In the genomic region with DNA sequence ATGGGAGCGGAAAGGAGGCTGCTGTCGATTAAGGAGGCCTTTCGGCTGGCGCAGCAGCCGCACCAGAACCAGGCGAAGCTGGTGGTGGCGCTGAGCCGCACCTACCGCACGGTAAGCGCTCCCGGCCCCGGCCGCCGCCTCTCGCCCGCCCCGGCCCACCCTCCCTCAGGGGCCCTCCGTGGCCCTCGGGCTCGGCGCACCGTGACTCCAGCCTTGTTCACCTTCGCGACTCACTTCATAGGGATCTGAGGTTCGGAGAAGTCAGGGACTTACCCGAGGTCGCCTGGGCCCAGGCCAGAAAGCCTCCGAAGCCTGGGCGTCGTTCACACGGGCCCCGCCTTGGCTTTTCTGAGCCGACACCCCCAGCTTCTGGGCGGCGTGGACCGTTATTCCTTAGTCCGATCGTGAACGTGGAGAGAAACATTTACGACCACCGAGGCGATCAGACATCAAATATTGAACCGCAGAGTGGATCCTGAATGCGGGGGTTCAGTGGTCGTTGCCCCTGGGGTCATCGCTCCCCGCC, we compare ENCODE assay signal across 1 cellular context.
TF ChIP-seq lines count a peak whose summit lies in the region.

No MANE protein-coding gene starts in this region.

TF ChIP-seq in HepG2, 621 proteins besides CTCF, POLR2A, EP300 and RAD21 (continued from another document and continues in another):
- no peak for TF ChIP-seq ZNF407 (CRISPR knock-in tag; IDR thresholded peaks at IDR 0.05; ENCODE audit: not compliant biosample characterization)
- no peak for TF ChIP-seq PCBP1 (IDR thresholded peaks at IDR 0.05; ENCODE audit: borderline replicate concordance, low read depth, low read length)
- TF ChIP-seq TFDP2 (CRISPR knock-in tag; IDR thresholded peaks at IDR 0.05): no peak
- TF ChIP-seq U2AF1 (optimal IDR thresholded peaks at IDR 0.05; ENCODE audit: low read depth, low read length): no peak
- 0 out of 2 replicates have a peak, but pooled peaks have one; percentile 2 for TF ChIP-seq ZNF766 (CRISPR knock-in tag; IDR thresholded peaks at IDR 0.05; ENCODE audit: borderline replicate concordance)
- TF ChIP-seq NFE2 (CRISPR knock-in tag; IDR thresholded peaks at IDR 0.05): no peak
- 0 out of 2 replicates have a peak, but pooled peaks have one; percentile 18 for TF ChIP-seq ZNF547 (CRISPR knock-in tag; IDR thresholded peaks at IDR 0.05)
- no peak for TF ChIP-seq TCF7 (IDR thresholded peaks at IDR 0.05; ENCODE audit: low read depth)
- TF ChIP-seq ZNF772 (CRISPR knock-in tag; IDR thresholded peaks at IDR 0.05): no peak
- TF ChIP-seq AGO1 (IDR thresholded peaks at IDR 0.05; ENCODE audit: low read depth, low read length, poor library complexity, severe bottlenecking): no peak
- TF ChIP-seq, protein P1, sequence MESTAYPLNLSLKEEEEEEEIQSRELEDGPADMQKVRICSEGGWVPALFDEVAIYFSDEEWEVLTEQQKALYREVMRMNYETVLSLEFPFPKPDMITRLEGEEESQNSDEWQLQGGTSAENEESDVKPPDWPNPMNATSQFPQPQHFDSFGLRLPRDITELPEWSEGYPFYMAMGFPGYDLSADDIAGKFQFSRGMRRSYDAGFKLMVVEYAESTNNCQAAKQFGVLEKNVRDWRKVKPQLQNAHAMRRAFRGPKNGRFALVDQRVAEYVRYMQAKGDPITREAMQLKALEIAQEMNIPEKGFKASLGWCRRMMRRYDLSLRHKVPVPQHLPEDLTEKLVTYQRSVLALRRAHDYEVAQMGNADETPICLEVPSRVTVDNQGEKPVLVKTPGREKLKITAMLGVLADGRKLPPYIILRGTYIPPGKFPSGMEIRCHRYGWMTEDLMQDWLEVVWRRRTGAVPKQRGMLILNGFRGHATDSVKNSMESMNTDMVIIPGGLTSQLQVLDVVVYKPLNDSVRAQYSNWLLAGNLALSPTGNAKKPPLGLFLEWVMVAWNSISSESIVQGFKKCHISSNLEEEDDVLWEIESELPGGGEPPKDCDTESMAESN (CRISPR knock-in tag; conservative IDR thresholded peaks at IDR 0.05): no peak
- TF ChIP-seq, protein P2, sequence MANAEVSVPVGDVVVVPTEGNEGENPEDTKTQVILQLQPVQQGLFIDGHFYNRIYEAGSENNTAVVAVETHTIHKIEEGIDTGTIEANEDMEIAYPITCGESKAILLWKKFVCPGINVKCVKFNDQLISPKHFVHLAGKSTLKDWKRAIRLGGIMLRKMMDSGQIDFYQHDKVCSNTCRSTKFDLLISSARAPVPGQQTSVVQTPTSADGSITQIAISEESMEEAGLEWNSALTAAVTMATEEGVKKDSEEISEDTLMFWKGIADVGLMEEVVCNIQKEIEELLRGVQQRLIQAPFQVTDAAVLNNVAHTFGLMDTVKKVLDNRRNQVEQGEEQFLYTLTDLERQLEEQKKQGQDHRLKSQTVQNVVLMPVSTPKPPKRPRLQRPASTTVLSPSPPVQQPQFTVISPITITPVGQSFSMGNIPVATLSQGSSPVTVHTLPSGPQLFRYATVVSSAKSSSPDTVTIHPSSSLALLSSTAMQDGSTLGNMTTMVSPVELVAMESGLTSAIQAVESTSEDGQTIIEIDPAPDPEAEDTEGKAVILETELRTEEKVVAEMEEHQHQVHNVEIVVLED (CRISPR knock-in tag; IDR thresholded peaks at IDR 0.05; ENCODE audit: borderline replicate concordance): no peak
- TF ChIP-seq, protein P3, sequence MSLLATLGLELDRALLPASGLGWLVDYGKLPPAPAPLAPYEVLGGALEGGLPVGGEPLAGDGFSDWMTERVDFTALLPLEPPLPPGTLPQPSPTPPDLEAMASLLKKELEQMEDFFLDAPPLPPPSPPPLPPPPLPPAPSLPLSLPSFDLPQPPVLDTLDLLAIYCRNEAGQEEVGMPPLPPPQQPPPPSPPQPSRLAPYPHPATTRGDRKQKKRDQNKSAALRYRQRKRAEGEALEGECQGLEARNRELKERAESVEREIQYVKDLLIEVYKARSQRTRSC (CRISPR knock-in tag; IDR thresholded peaks at IDR 0.05; ENCODE audit: low read depth): no peak
- TF ChIP-seq MTF1 (CRISPR knock-in tag; IDR thresholded peaks at IDR 0.05): no peak
- TF ChIP-seq, protein P4, sequence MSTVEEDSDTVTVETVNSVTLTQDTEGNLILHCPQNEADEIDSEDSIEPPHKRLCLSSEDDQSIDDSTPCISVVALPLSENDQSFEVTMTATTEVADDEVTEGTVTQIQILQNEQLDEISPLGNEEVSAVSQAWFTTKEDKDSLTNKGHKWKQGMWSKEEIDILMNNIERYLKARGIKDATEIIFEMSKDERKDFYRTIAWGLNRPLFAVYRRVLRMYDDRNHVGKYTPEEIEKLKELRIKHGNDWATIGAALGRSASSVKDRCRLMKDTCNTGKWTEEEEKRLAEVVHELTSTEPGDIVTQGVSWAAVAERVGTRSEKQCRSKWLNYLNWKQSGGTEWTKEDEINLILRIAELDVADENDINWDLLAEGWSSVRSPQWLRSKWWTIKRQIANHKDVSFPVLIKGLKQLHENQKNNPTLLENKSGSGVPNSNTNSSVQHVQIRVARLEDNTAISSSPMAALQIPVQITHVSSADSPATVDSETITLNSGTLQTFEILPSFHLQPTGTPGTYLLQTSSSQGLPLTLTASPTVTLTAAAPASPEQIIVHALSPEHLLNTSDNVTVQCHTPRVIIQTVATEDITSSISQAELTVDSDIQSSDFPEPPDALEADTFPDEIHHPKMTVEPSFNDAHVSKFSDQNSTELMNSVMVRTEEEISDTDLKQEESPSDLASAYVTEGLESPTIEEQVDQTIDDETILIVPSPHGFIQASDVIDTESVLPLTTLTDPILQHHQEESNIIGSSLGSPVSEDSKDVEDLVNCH (CRISPR knock-in tag; IDR thresholded peaks at IDR 0.05): no peak
- no peak for TF ChIP-seq ZNF451 (CRISPR knock-in tag; IDR thresholded peaks at IDR 0.05)
- TF ChIP-seq ZNF446 (CRISPR knock-in tag; IDR thresholded peaks at IDR 0.05): 0 out of 2 replicates have a peak, but pooled peaks have one; percentile 36
- TF ChIP-seq NCOA5 (CRISPR knock-in tag; IDR thresholded peaks at IDR 0.05): no peak
- no peak for TF ChIP-seq ZNF275 (CRISPR knock-in tag; IDR thresholded peaks at IDR 0.05; ENCODE audit: borderline replicate concordance)
- TF ChIP-seq ZNF256 (CRISPR knock-in tag; conservative IDR thresholded peaks at IDR 0.05): no peak
- TF ChIP-seq, protein P5, sequence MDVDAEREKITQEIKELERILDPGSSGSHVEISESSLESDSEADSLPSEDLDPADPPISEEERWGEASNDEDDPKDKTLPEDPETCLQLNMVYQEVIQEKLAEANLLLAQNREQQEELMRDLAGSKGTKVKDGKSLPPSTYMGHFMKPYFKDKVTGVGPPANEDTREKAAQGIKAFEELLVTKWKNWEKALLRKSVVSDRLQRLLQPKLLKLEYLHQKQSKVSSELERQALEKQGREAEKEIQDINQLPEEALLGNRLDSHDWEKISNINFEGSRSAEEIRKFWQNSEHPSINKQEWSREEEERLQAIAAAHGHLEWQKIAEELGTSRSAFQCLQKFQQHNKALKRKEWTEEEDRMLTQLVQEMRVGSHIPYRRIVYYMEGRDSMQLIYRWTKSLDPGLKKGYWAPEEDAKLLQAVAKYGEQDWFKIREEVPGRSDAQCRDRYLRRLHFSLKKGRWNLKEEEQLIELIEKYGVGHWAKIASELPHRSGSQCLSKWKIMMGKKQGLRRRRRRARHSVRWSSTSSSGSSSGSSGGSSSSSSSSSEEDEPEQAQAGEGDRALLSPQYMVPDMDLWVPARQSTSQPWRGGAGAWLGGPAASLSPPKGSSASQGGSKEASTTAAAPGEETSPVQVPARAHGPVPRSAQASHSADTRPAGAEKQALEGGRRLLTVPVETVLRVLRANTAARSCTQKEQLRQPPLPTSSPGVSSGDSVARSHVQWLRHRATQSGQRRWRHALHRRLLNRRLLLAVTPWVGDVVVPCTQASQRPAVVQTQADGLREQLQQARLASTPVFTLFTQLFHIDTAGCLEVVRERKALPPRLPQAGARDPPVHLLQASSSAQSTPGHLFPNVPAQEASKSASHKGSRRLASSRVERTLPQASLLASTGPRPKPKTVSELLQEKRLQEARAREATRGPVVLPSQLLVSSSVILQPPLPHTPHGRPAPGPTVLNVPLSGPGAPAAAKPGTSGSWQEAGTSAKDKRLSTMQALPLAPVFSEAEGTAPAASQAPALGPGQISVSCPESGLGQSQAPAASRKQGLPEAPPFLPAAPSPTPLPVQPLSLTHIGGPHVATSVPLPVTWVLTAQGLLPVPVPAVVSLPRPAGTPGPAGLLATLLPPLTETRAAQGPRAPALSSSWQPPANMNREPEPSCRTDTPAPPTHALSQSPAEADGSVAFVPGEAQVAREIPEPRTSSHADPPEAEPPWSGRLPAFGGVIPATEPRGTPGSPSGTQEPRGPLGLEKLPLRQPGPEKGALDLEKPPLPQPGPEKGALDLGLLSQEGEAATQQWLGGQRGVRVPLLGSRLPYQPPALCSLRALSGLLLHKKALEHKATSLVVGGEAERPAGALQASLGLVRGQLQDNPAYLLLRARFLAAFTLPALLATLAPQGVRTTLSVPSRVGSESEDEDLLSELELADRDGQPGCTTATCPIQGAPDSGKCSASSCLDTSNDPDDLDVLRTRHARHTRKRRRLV (CRISPR knock-in tag; IDR thresholded peaks at IDR 0.05): no peak
- no peak for TF ChIP-seq ZFP36L2 (CRISPR knock-in tag; IDR thresholded peaks at IDR 0.05)
- TF ChIP-seq ZHX1 (CRISPR knock-in tag; IDR thresholded peaks at IDR 0.05; ENCODE audit: low read depth): no peak
